21 cellular contexts compared by ENCODE assay signal in genomic region chr12:89977356-89978185, GRCh38.
DNase-seq lines count a peak whose midpoint lies in the region; ATAC-seq and TF ChIP-seq lines count a peak whose summit lies in the region.
"Had no signal": no experiment of that assay in that cellular context is flagged by ENCODE, and none has a peak within 500 bp of the region (broad histone marks: within the 10 kb centered on the region; RNA-seq: fewer than 3 reads in every experiment).

No MANE protein-coding gene starts in this region.

- ATAC-seq in IMR-90 (ENCODE audit: low read depth) (peak; percentile 46; the same call in 1 of the 2 replicates), HG02870 (IDR thresholded peaks at IDR 0.05; ENCODE audit: unreplicated experiment) (no peak)
- ATAC-seq: activated CD8-positive, alpha-beta memory T cell treated with anti-CD3 and anti-CD28 coated beads, Interleukin-2, amount 10 ng/mL, durations not matched to agents 7 days and 5 days; naive thymus-derived CD4-positive, alpha-beta T cell; Panc1; pancreas; right lobe of liver; upper lobe of right lung had no signal

- no peak overlapping the region for H2BK5ac ChIP-seq in IMR-90 (ENCODE audit: low read depth, low read length, poor library complexity, severe bottlenecking)

- POLR2A ChIA-PET in IMR-90 (lab: Charles Lee; ENCODE audit: unreplicated experiment) = no interaction called here

- no peak for TF ChIP-seq RAD21 in IMR-90 (IDR thresholded peaks at IDR 0.05; ENCODE audit: low read length)

- no peak overlapping the region for H2BK20ac ChIP-seq in IMR-90 (ENCODE audit: low read depth, low read length)

- TF ChIP-seq POLR2A in IMR-90 (IDR thresholded peaks at IDR 0.05; ENCODE audit: low read depth, low read length) = no peak

- H3K23ac ChIP-seq in IMR-90 (ENCODE audit: low read depth, low read length) = no peak overlapping the region

- H2BK15ac ChIP-seq in IMR-90 (ENCODE audit: low read depth, low read length) = no peak overlapping the region

- H3K18ac ChIP-seq in IMR-90 (ENCODE audit: low read depth, low read length) = no peak overlapping the region

- H2BK120ac ChIP-seq in IMR-90 (ENCODE audit: low read depth, low read length) = no peak overlapping the region

- CTCF ChIA-PET in IMR-90 (lab: Yijun Ruan, JAX) = no interaction called here

- no peak overlapping the region for H3K4ac ChIP-seq in IMR-90 (ENCODE audit: low read depth, low read length)

- no peak overlapping the region for H3K56ac ChIP-seq in IMR-90 (ENCODE audit: extremely low read depth, insufficient read depth, low read length)

- H4K5ac ChIP-seq in IMR-90 (ENCODE audit: low read depth, low read length) = no peak overlapping the region

- H3K14ac ChIP-seq in IMR-90 (replicated peaks; ENCODE audit: low read depth, low read length) = no peak overlapping the region

- TF ChIP-seq CTCF in IMR-90 (conservative IDR thresholded peaks at IDR 0.05; ENCODE audit: low read depth, low read length) = no peak
- TF ChIP-seq CTCF in osteoblast (IDR thresholded peaks at IDR 0.05; ENCODE audit: extremely low read depth, low read depth, low read length) = no peak
- TF ChIP-seq CTCF in colonic mucosa (IDR thresholded peaks at IDR 0.05) = no peak

- H4K91ac ChIP-seq in IMR-90 (ENCODE audit: insufficient read depth, low read depth, low read length) = no peak overlapping the region

- no peaks in the 10 kb centered on the region for H3K79me2 ChIP-seq in osteoblast (ENCODE audit: insufficient read depth, low read length)

- H3K4me3 ChIP-seq in IMR-90 (ENCODE audit: insufficient read depth, low read depth, low read length) (no peak overlapping the region), osteoblast (ENCODE audit: insufficient read depth, low read length) (no peak overlapping the region), colonic mucosa (no peak overlapping the region)
- H3K4me3 ChIP-seq: pancreas, right lobe of liver, upper lobe of right lung had no signal

- H3K36me3 ChIP-seq in IMR-90 (ENCODE audit: control insufficient read depth, insufficient read depth, low read length) (no peaks in the 10 kb centered on the region), osteoblast (ENCODE audit: insufficient read depth, low read length) (no peaks in the 10 kb centered on the region), colonic mucosa (no peaks in the 10 kb centered on the region)
- H3K36me3 ChIP-seq: pancreas, right lobe of liver, upper lobe of right lung had no signal

- in situ Hi-C loops in IMR-90 (cut with MboI; ENCODE audit: low sequenced_read_pairs) = no loop called here

- DNase-seq in EH (ENCODE audit: low read depth) (peak; percentile 69), IMR-90 (peak; percentile 52), caudate nucleus (lab: John Stamatoyannopoulos, UW) (peak in 3 of 61 donors; percentile 3 to 15 (median 12)), osteoblast (ENCODE audit: insufficient read length, low spot score, missing footprints) (no peak), midbrain (lab: John Stamatoyannopoulos, UW) (no peak), colonic mucosa (no peak)
- no peak for DNase-seq in stimulated activated CD4-positive, alpha-beta T cell treated with anti-CD3 and anti-CD28 coated beads, Interleukin-4, amount 100 ng/mL, for 24 hours
- DNase-seq: activated CD4-positive, alpha-beta T cell treated with anti-CD3 and anti-CD28 coated beads, Interleukin-2, amount 10 ng/mL, durations not matched to agents 24 days and 14 days; activated CD8-positive, alpha-beta memory T cell treated with anti-CD3 and anti-CD28 coated beads, Interleukin-2, amount 10 ng/mL, durations not matched to agents 7 days and 5 days; cerebellar nuclear complex; effector CD8-positive, alpha-beta T cell; KG1; naive thymus-derived CD4-positive, alpha-beta T cell; NCI-H1694; pancreas; right lobe of liver; T-helper 2 cell; upper lobe of right lung had no signal

- H2AK9ac ChIP-seq in IMR-90 (replicated peaks; ENCODE audit: low read depth, low read length, poor library complexity) = no peak overlapping the region

- no peaks in the 10 kb centered on the region for H3K79me1 ChIP-seq in IMR-90 (ENCODE audit: low read depth in 1 of 2, low read length in 2 of 2)

- H3K27ac ChIP-seq in IMR-90 (ENCODE audit: insufficient read depth, low read length) (no peak overlapping the region), caudate nucleus (ENCODE audit: low read depth, low read length) (peak overlapping the region; percentile 50), osteoblast (ENCODE audit: low read depth, low read length) (no peak overlapping the region), colonic mucosa (no peak overlapping the region)
- H3K27ac ChIP-seq: C4-2B, pancreas, right lobe of liver, upper lobe of right lung had no signal

- no TSS peak for BruUV-seq in IMR-90 (replicated peaks; lab: Mats Ljungman, UMichigan)

- H2AFZ ChIP-seq in IMR-90 (replicated peaks; ENCODE audit: low read length, poor library complexity) (peak overlapping the region; percentile 9), osteoblast (ENCODE audit: low read length) (peak overlapping the region; percentile 51)

- dilution Hi-C loops in IMR-90 (cut with HindIII; ENCODE audit: low sequenced_read_pairs, unreplicated experiment) = no loop called here

- H2AK5ac ChIP-seq in IMR-90 (ENCODE audit: low read depth, low read length) = no peak overlapping the region

- no peaks in the 10 kb centered on the region for H3K9me3 ChIP-seq in IMR-90 (ENCODE audit: control insufficient read depth, insufficient read depth, low read length)
- H3K9me3 ChIP-seq in osteoblast (ENCODE audit: low read depth, low read length) = no peaks in the 10 kb centered on the region
- no peaks in the 10 kb centered on the region for H3K9me3 ChIP-seq in colonic mucosa
- H3K9me3 ChIP-seq: pancreas, right lobe of liver, upper lobe of right lung had no signal

- H3K9me1 ChIP-seq in IMR-90 (ENCODE audit: insufficient read depth, low read length) = peaks cover 2% of the 10 kb centered on the region; the same call in 1 of the 2 replicates

- H3K4me2 ChIP-seq in IMR-90 (ENCODE audit: low read depth, low read length) (peak overlapping the region; percentile 2; the same call in 1 of the 2 replicates), osteoblast (ENCODE audit: insufficient read depth, low read length) (peak overlapping the region; percentile 56)

- intact Hi-C loops in IMR-90 (cut with micrococcal nuclease) (no loop called here), colonic mucosa (cut with DNase I) (no loop called here)

- H3K4me1 ChIP-seq in IMR-90 (ENCODE audit: control insufficient read depth, insufficient read depth, low read length) (peaks cover 6% of the 10 kb centered on the region), osteoblast (ENCODE audit: insufficient read depth, low read length) (peaks cover 23% of the 10 kb centered on the region), colonic mucosa (no peaks in the 10 kb centered on the region)
- H3K4me1 ChIP-seq: pancreas, right lobe of liver had no signal

- no CpG with 5 or more reads among the region's 10 CpGs for WGBS in IMR-90 (ENCODE audit: extremely low coverage in 2 of 2, insufficient read length in 1 of 2), 2 experiments

- H3K27me3 ChIP-seq in IMR-90 (ENCODE audit: control insufficient read depth, insufficient read depth, low read length) (no peaks in the 10 kb centered on the region), osteoblast (ENCODE audit: insufficient read depth, low read length) (no peaks in the 10 kb centered on the region), colonic mucosa (no peaks in the 10 kb centered on the region)
- H3K27me3 ChIP-seq: pancreas, right lobe of liver, upper lobe of right lung had no signal

- H4K20me1 ChIP-seq in IMR-90 (ENCODE audit: insufficient read depth, low read length) = no peaks in the 10 kb centered on the region
- no peaks in the 10 kb centered on the region for H4K20me1 ChIP-seq in osteoblast (ENCODE audit: insufficient read depth, low read length)

- no peak overlapping the region for H4K8ac ChIP-seq in IMR-90 (ENCODE audit: low read depth in 2 of 2, low read length in 2 of 2)

- H3K9ac ChIP-seq in IMR-90 (ENCODE audit: low read depth, low read length) (no peak overlapping the region), colonic mucosa (ENCODE audit: low read depth in 2 of 2, low read length in 2 of 2) (no peak overlapping the region)

TF ChIP-seq in IMR-90, 13 proteins besides CTCF, POLR2A, EP300 and RAD21:
- TF ChIP-seq MXI1 (IDR thresholded peaks at IDR 0.05; ENCODE audit: borderline replicate concordance, low read depth, low read length) = no peak
- no peak for TF ChIP-seq CEBPB (IDR thresholded peaks at IDR 0.05; ENCODE audit: low read depth, low read length)

Comparison
In these comparisons a context has a peak if more than half of its experiments do, and no peak if none do; other contexts are left out.
1. DNase-seq: peak in EH (single experiment) and IMR-90 (single experiment); none in osteoblast (single experiment), stimulated activated CD4-positive, alpha-beta T cell treated with anti-CD3 and anti-CD28 coated beads, Interleukin-4, amount 100 ng/mL, for 24 hours (single experiment), midbrain (single experiment) and colonic mucosa (single experiment).